Comparison of ENCODE assay signal across 8 cellular contexts in genomic region chr6:47655719-47656595, GRCh38. TPM values are rescaled to one million over a fixed set of nuclear protein-coding genes. Genes with fewer than 3 reads are reported as not detected.
DNase-seq lines count a peak whose midpoint lies in the region; ATAC-seq and TF ChIP-seq lines count a peak whose summit lies in the region.

No MANE protein-coding gene starts in this region.

- H3K79me1 ChIP-seq in mesenchymal stem cell (replicated peaks; ENCODE audit: low read length, poor library complexity, severe bottlenecking) = no peaks in the 10 kb centered on the region

- no peaks in the 10 kb centered on the region for H3K36me3 ChIP-seq in mesenchymal stem cell (ENCODE audit: control insufficient read depth in 1 of 2, insufficient read depth in 2 of 2, low read depth in 1 of 2, low read length in 2 of 2)

- no peak overlapping the region for H3K27ac ChIP-seq in mesenchymal stem cell (ENCODE audit: low read length, poor library complexity, severe bottlenecking)

- H3K9me3 ChIP-seq in mesenchymal stem cell (ENCODE audit: control insufficient read depth, low read length) = no peaks in the 10 kb centered on the region

- TF ChIP-seq RAD21 in Ishikawa (IDR thresholded peaks at IDR 0.05; ENCODE audit: low read depth) = no peak

- H4K91ac ChIP-seq in mesenchymal stem cell (ENCODE audit: low read length) = no peak overlapping the region

- H2AK5ac ChIP-seq in mesenchymal stem cell (ENCODE audit: low read length, severe bottlenecking) = no peak overlapping the region

- H2AFZ ChIP-seq in mesenchymal stem cell (ENCODE audit: low read depth, low read length) = peak overlapping the region; percentile 46

- H3K27ac Mint-ChIP-seq in activated T-helper 17 cell treated with anti-CD3 and anti-CD28 coated beads, Interleukin-2, amount 50 U/mL, for 72 hours = no peak overlapping the region

- no peaks in the 10 kb centered on the region for H3K9me3 Mint-ChIP-seq in activated T-helper 17 cell treated with anti-CD3 and anti-CD28 coated beads, Interleukin-2, amount 50 U/mL, for 72 hours

- peak overlapping the region in 1 of 2 experiments; percentile 11 for H3K18ac ChIP-seq in mesenchymal stem cell (ENCODE audit: low read depth in 1 of 2, low read length in 2 of 2)

- H3K9ac ChIP-seq in mesenchymal stem cell (ENCODE audit: low read length) = no peak overlapping the region

- H2BK5ac ChIP-seq in mesenchymal stem cell (ENCODE audit: low read depth, low read length, poor library complexity, severe bottlenecking) = no peak overlapping the region

- no peak for TF ChIP-seq EP300 in Ishikawa (IDR thresholded peaks at IDR 0.05; ENCODE audit: borderline replicate concordance)

- H3K4me3 ChIP-seq in GM12865 (ENCODE audit: low read depth, low read length) (no peak overlapping the region), mesenchymal stem cell (ENCODE audit: insufficient read depth in 1 of 2, low read depth in 1 of 2, low read length in 2 of 2) (no peak overlapping the region)

- no peak overlapping the region for H2BK15ac ChIP-seq in mesenchymal stem cell (ENCODE audit: low read depth, poor library complexity, severe bottlenecking)

- no peak overlapping the region for H3K23ac ChIP-seq in mesenchymal stem cell (ENCODE audit: low read length in 2 of 2)

- peak overlapping the region in 1 of 2 experiments; percentile 7 for H3K14ac ChIP-seq in mesenchymal stem cell (ENCODE audit: low read length in 2 of 2)

- H4K8ac ChIP-seq in mesenchymal stem cell (ENCODE audit: low read length) = no peak overlapping the region

- in situ Hi-C loops in KBM-7 (cut with MboI; ENCODE audit: low pct_unique_long_range_greater_than_20kb, low sequenced_read_pairs) = no loop called here

- ATAC-seq in activated T-helper 17 cell treated with anti-CD3 and anti-CD28 coated beads, Interleukin-2, amount 50 U/mL, for 72 hours (replicated peaks) = peak; percentile 91
- ATAC-seq in GM21529 (IDR thresholded peaks at IDR 0.05; ENCODE audit: unreplicated experiment) (no peak), HG02678 (IDR thresholded peaks at IDR 0.05; ENCODE audit: unreplicated experiment) (no peak)

- peaks cover 0 to 5% of the 10 kb centered on the region in 2 experiments for H3K27me3 ChIP-seq in mesenchymal stem cell (ENCODE audit: control insufficient read depth in 1 of 2, insufficient read depth in 1 of 2, low read length in 2 of 2)

- H2BK120ac ChIP-seq in mesenchymal stem cell (ENCODE audit: low read depth, low read length) = no peak overlapping the region

- H3K36me3 Mint-ChIP-seq in activated T-helper 17 cell treated with anti-CD3 and anti-CD28 coated beads, Interleukin-2, amount 50 U/mL, for 72 hours (ENCODE audit: low read depth) = no peaks in the 10 kb centered on the region

- H2BK12ac ChIP-seq in mesenchymal stem cell (ENCODE audit: low read length in 2 of 2) = no peak overlapping the region

- no peak overlapping the region for H3K4me2 ChIP-seq in mesenchymal stem cell (ENCODE audit: low read length, poor library complexity, severe bottlenecking)

- H3K4me1 Mint-ChIP-seq in activated T-helper 17 cell treated with anti-CD3 and anti-CD28 coated beads, Interleukin-2, amount 50 U/mL, for 72 hours = no peaks in the 10 kb centered on the region

- no peak overlapping the region for H3K4ac ChIP-seq in mesenchymal stem cell (ENCODE audit: low read depth in 1 of 2, low read length in 2 of 2)

- peaks cover 7% of the 10 kb centered on the region for H3K4me1 ChIP-seq in mesenchymal stem cell (ENCODE audit: control insufficient read depth, insufficient read depth, low read depth, low read length)

- 39% methylated on average over 6 of the region's 7 CpGs for WGBS in mesenchymal stem cell

- no peaks in the 10 kb centered on the region for H3K27me3 Mint-ChIP-seq in activated T-helper 17 cell treated with anti-CD3 and anti-CD28 coated beads, Interleukin-2, amount 50 U/mL, for 72 hours

- H3K4me3 Mint-ChIP-seq in activated T-helper 17 cell treated with anti-CD3 and anti-CD28 coated beads, Interleukin-2, amount 50 U/mL, for 72 hours = no peak overlapping the region

- no peak for TF ChIP-seq CTCF in GM12865 (IDR thresholded peaks at IDR 0.05; ENCODE audit: insufficient read depth, low read depth, low read length, missing control alignments)

- DNase-seq in GM12865 (ENCODE audit: low read depth) (peak; percentile 16), mesenchymal stem cell (peak; percentile 65), KBM-7 (no peak), NCI-H2081 (lab: John Stamatoyannopoulos, UW) (no peak)

TF ChIP-seq in Ishikawa, 13 proteins besides CTCF, POLR2A, EP300 and RAD21:
- TF ChIP-seq CREB1 (IDR thresholded peaks at IDR 0.05; ENCODE audit: low read depth) (no peak), FOXM1 (IDR thresholded peaks at IDR 0.05; ENCODE audit: borderline replicate concordance, low read depth) (no peak), YY1 (IDR thresholded peaks at IDR 0.05; ENCODE audit: low read depth) (no peak), MAX (IDR thresholded peaks at IDR 0.05) (peak; percentile 54), EGR1 (IDR thresholded peaks at IDR 0.05) (no peak), CEBPB (IDR thresholded peaks at IDR 0.05) (no peak), NFIC (IDR thresholded peaks at IDR 0.05) (no peak), USF1 (IDR thresholded peaks at IDR 0.05) (0 out of 2 replicates have a peak, but pooled peaks have one; percentile 11), TAF1 (IDR thresholded peaks at IDR 0.05; ENCODE audit: low read depth) (no peak)

RNA-seq across cellular contexts. Expression of gene ADGRF4, which starts 42.4 kb away (rescaled TPM):
- total RNA-seq in activated T-helper 17 cell treated with anti-CD3 and anti-CD28 coated beads, Interleukin-2, amount 50 U/mL, for 72 hours = not detected
- polyA plus RNA-seq in mesenchymal stem cell (2013, experiment 1 of 2) = 0.55 TPM
- 0.70 TPM for polyA plus RNA-seq in mesenchymal stem cell (2013, experiment 2 of 2)

Comparison
In these comparisons a context has a peak if more than half of its experiments do, and no peak if none do; other contexts are left out.
1. DNase-seq: peak in GM12865 (single experiment) and mesenchymal stem cell (single experiment); none in KBM-7 (single experiment) and NCI-H2081 (0 of 2).